In the genomic region with DNA sequence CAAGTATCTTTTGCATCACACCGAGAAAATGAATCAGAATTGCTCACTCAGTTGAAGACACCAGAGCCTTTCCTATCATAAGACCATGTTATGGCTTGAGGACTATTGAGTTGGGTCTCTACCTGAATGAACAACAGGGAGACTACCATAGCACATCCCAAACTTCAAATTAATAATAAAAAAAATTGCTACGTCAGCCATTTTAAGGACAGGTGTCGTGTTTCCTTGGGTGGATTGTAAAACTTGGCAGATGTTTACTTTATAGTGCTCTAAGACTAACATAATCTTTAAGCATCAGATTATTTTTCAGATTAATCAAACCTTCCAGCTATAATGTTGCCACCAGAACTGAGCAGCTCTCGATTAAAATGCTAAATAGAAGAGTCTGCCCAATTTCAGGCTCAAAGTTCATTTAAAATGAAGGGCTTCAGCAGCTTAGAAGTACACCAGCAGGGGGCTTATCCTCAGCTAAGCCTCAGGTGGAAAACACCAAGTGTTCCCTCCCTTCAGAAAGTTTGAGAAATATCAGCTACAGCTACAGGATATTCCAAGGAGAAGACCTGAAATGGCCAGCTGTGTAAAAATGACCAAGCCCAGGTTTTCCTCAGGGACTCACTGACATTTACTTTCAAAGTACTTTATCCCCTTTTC, we compare ENCODE assay signal across 1 cellular context.
TF ChIP-seq lines count a peak whose summit lies in the region.

No MANE protein-coding gene starts in this region.

TF ChIP-seq in K562, 482 proteins besides CTCF, POLR2A, EP300 and RAD21 (continued from another document):
- TF ChIP-seq, protein P1, sequence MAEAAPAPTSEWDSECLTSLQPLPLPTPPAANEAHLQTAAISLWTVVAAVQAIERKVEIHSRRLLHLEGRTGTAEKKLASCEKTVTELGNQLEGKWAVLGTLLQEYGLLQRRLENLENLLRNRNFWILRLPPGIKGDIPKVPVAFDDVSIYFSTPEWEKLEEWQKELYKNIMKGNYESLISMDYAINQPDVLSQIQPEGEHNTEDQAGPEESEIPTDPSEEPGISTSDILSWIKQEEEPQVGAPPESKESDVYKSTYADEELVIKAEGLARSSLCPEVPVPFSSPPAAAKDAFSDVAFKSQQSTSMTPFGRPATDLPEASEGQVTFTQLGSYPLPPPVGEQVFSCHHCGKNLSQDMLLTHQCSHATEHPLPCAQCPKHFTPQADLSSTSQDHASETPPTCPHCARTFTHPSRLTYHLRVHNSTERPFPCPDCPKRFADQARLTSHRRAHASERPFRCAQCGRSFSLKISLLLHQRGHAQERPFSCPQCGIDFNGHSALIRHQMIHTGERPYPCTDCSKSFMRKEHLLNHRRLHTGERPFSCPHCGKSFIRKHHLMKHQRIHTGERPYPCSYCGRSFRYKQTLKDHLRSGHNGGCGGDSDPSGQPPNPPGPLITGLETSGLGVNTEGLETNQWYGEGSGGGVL (CRISPR knock-in tag; IDR thresholded peaks at IDR 0.05), result no peak
- peak; percentile 90 for TF ChIP-seq MAFF (IDR thresholded peaks at IDR 0.05; ENCODE audit: low read length)
- no peak for TF ChIP-seq BMI1 (IDR thresholded peaks at IDR 0.05; ENCODE audit: low read length)
- TF ChIP-seq, protein P2, sequence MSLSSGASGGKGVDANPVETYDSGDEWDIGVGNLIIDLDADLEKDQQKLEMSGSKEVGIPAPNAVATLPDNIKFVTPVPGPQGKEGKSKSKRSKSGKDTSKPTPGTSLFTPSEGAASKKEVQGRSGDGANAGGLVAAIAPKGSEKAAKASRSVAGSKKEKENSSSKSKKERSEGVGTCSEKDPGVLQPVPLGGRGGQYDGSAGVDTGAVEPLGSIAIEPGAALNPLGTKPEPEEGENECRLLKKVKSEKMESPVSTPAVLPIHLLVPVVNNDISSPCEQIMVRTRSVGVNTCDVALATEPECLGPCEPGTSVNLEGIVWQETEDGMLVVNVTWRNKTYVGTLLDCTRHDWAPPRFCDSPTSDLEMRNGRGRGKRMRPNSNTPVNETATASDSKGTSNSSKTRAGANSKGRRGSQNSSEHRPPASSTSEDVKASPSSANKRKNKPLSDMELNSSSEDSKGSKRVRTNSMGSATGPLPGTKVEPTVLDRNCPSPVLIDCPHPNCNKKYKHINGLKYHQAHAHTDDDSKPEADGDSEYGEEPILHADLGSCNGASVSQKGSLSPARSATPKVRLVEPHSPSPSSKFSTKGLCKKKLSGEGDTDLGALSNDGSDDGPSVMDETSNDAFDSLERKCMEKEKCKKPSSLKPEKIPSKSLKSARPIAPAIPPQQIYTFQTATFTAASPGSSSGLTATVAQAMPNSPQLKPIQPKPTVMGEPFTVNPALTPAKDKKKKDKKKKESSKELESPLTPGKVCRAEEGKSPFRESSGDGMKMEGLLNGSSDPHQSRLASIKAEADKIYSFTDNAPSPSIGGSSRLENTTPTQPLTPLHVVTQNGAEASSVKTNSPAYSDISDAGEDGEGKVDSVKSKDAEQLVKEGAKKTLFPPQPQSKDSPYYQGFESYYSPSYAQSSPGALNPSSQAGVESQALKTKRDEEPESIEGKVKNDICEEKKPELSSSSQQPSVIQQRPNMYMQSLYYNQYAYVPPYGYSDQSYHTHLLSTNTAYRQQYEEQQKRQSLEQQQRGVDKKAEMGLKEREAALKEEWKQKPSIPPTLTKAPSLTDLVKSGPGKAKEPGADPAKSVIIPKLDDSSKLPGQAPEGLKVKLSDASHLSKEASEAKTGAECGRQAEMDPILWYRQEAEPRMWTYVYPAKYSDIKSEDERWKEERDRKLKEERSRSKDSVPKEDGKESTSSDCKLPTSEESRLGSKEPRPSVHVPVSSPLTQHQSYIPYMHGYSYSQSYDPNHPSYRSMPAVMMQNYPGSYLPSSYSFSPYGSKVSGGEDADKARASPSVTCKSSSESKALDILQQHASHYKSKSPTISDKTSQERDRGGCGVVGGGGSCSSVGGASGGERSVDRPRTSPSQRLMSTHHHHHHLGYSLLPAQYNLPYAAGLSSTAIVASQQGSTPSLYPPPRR (CRISPR knock-in tag; IDR thresholded peaks at IDR 0.05; ENCODE audit: borderline replicate concordance), result no peak
- TF ChIP-seq, protein P3, sequence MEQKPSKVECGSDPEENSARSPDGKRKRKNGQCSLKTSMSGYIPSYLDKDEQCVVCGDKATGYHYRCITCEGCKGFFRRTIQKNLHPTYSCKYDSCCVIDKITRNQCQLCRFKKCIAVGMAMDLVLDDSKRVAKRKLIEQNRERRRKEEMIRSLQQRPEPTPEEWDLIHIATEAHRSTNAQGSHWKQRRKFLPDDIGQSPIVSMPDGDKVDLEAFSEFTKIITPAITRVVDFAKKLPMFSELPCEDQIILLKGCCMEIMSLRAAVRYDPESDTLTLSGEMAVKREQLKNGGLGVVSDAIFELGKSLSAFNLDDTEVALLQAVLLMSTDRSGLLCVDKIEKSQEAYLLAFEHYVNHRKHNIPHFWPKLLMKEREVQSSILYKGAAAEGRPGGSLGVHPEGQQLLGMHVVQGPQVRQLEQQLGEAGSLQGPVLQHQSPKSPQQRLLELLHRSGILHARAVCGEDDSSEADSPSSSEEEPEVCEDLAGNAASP (IDR thresholded peaks at IDR 0.05), result no peak
- peak; percentile 78 for TF ChIP-seq MAFG (tag; conservative IDR thresholded peaks at IDR 0.05)
- TF ChIP-seq, protein P4, sequence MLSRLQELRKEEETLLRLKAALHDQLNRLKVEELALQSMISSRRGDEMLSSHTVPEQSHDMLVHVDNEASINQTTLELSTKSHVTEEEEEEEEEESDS (CRISPR knock-in tag; IDR thresholded peaks at IDR 0.05), result no peak
- TF ChIP-seq RCOR1 (IDR thresholded peaks at IDR 0.05; ENCODE audit: borderline replicate concordance in 1 of 2, low read depth in 2 of 2, low read length in 2 of 2), result no peak
- TF ChIP-seq, protein P5, sequence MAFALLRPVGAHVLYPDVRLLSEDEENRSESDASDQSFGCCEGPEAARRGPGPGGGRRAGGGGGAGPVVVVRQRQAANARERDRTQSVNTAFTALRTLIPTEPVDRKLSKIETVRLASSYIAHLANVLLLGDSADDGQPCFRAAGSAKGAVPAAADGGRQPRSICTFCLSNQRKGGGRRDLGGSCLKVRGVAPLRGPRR (CRISPR knock-in tag; IDR thresholded peaks at IDR 0.05), result no peak
- no peak for TF ChIP-seq ZNF695 (CRISPR knock-in tag; IDR thresholded peaks at IDR 0.05)
- TF ChIP-seq C11orf30 (IDR thresholded peaks at IDR 0.05; ENCODE audit: low read depth), result peak; percentile 65; the same call in 1 of the 2 replicates
- peak; percentile 91 for TF ChIP-seq MAFK (IDR thresholded peaks at IDR 0.05; ENCODE audit: low read length)
- TF ChIP-seq, protein P6, sequence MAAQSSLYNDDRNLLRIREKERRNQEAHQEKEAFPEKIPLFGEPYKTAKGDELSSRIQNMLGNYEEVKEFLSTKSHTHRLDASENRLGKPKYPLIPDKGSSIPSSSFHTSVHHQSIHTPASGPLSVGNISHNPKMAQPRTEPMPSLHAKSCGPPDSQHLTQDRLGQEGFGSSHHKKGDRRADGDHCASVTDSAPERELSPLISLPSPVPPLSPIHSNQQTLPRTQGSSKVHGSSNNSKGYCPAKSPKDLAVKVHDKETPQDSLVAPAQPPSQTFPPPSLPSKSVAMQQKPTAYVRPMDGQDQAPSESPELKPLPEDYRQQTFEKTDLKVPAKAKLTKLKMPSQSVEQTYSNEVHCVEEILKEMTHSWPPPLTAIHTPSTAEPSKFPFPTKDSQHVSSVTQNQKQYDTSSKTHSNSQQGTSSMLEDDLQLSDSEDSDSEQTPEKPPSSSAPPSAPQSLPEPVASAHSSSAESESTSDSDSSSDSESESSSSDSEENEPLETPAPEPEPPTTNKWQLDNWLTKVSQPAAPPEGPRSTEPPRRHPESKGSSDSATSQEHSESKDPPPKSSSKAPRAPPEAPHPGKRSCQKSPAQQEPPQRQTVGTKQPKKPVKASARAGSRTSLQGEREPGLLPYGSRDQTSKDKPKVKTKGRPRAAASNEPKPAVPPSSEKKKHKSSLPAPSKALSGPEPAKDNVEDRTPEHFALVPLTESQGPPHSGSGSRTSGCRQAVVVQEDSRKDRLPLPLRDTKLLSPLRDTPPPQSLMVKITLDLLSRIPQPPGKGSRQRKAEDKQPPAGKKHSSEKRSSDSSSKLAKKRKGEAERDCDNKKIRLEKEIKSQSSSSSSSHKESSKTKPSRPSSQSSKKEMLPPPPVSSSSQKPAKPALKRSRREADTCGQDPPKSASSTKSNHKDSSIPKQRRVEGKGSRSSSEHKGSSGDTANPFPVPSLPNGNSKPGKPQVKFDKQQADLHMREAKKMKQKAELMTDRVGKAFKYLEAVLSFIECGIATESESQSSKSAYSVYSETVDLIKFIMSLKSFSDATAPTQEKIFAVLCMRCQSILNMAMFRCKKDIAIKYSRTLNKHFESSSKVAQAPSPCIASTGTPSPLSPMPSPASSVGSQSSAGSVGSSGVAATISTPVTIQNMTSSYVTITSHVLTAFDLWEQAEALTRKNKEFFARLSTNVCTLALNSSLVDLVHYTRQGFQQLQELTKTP (IDR thresholded peaks at IDR 0.05; ENCODE audit: low read depth in 1 of 2, partially characterized antibody in 2 of 2), result no peak
- TF ChIP-seq, protein P7, sequence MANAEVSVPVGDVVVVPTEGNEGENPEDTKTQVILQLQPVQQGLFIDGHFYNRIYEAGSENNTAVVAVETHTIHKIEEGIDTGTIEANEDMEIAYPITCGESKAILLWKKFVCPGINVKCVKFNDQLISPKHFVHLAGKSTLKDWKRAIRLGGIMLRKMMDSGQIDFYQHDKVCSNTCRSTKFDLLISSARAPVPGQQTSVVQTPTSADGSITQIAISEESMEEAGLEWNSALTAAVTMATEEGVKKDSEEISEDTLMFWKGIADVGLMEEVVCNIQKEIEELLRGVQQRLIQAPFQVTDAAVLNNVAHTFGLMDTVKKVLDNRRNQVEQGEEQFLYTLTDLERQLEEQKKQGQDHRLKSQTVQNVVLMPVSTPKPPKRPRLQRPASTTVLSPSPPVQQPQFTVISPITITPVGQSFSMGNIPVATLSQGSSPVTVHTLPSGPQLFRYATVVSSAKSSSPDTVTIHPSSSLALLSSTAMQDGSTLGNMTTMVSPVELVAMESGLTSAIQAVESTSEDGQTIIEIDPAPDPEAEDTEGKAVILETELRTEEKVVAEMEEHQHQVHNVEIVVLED (CRISPR knock-in tag; IDR thresholded peaks at IDR 0.05), result no peak
- peak; percentile 81 for TF ChIP-seq ZNF316 (IDR thresholded peaks at IDR 0.05)
- TF ChIP-seq MEIS2 (IDR thresholded peaks at IDR 0.05; ENCODE audit: partially characterized antibody), result no peak
- TF ChIP-seq HDAC1 (IDR thresholded peaks at IDR 0.05), result no peak
- TF ChIP-seq, protein P8, sequence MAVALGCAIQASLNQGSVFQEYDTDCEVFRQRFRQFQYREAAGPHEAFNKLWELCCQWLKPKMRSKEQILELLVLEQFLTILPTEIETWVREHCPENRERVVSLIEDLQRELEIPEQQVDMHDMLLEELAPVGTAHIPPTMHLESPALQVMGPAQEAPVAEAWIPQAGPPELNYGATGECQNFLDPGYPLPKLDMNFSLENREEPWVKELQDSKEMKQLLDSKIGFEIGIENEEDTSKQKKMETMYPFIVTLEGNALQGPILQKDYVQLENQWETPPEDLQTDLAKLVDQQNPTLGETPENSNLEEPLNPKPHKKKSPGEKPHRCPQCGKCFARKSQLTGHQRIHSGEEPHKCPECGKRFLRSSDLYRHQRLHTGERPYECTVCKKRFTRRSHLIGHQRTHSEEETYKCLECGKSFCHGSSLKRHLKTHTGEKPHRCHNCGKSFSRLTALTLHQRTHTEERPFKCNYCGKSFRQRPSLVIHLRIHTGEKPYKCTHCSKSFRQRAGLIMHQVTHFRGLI (CRISPR knock-in tag; IDR thresholded peaks at IDR 0.05), result no peak
